ENCODE assay signal across 8 cellular contexts in genomic region chr5:95647886-95648860, GRCh38. TPM values are rescaled to one million over a fixed set of nuclear protein-coding genes. Genes with fewer than 3 reads are reported as not detected.
DNase-seq lines count a peak whose midpoint lies in the region; ATAC-seq, FAIRE-seq and TF ChIP-seq lines count a peak whose summit lies in the region.

No MANE protein-coding gene starts in this region.

- H3K4me1 ChIP-seq in GM12878 (ENCODE audit: control insufficient read depth, insufficient read depth, low read length) (peaks cover 5% of the 10 kb centered on the region), parathyroid adenoma (peaks cover 4% of the 10 kb centered on the region)

- H3K27me3 ChIP-seq in GM12878 (replicated peaks in 1 of 2; ENCODE audit: control insufficient read depth in 2 of 2, insufficient read depth in 2 of 2, low read length in 1 of 2): no peaks in the 10 kb centered on the region
- no peaks in the 10 kb centered on the region for H3K27me3 ChIP-seq in parathyroid adenoma (ENCODE audit: control insufficient read depth, insufficient read depth, low read length)

- POLR2A ChIA-PET in GM12878 (lab: Charles Lee): interaction anchor here (0.6 to 2.0 kb wide), 7 partner anchors 82 to 901 kb away, joined by 4 to 12 read pairs (median 7); partner anchors contain the start of genes GLRX and RHOBTB3

- WGBS in GM12878 (ENCODE audit: insufficient coverage, insufficient replicate concordance, low lambda C conversion rate, missing lambda C conversion rate): 15% methylated on average over 12 of the region's 12 CpGs

- H3K4me3 ChIP-seq in GM12878 (0 out of 2 replicates have a peak overlapping the region, but pooled peaks have one; percentile 26), parathyroid adenoma (ENCODE audit: low read depth, low read length) (no peak overlapping the region), foreskin fibroblast (ENCODE audit: low read depth in 1 of 2, low read length in 2 of 2) (no peak overlapping the region)

- H3K27ac ChIP-seq in GM12878 (ENCODE audit: control insufficient read depth, insufficient read depth): no peak overlapping the region
- H3K27ac ChIP-seq in parathyroid adenoma: peak overlapping the region; percentile 97

- H3K9ac ChIP-seq in GM12878 (ENCODE audit: control insufficient read depth, insufficient read depth, low read length) (no peak overlapping the region), parathyroid adenoma (no peak overlapping the region)

- H3K9me3 ChIP-seq in GM12878 (replicated peaks; ENCODE audit: control insufficient read depth, insufficient read depth, low read length) (no peaks in the 10 kb centered on the region), parathyroid adenoma (ENCODE audit: control insufficient read depth, low read length) (no peaks in the 10 kb centered on the region)

- ATAC-seq in GM12878 (peak; percentile 12; the same call in 2 of the 3 replicates), HG03457 (IDR thresholded peaks at IDR 0.05; ENCODE audit: unreplicated experiment) (no peak)

- peak overlapping the region; percentile 54 for H3K4me2 ChIP-seq in GM12878 (ENCODE audit: control insufficient read depth, insufficient read depth)
- H3K4me2 ChIP-seq in parathyroid adenoma (ENCODE audit: low read length): no peak overlapping the region

- intact Hi-C loops in GM12878 (cut with micrococcal nuclease; ENCODE audit: unreplicated experiment): loop anchor here (2.0 to 10.0 kb wide), 3 partner anchors 81 to 687 kb away; no protein-coding TSS in a partner anchor

- SMC1A ChIA-PET in GM12878 (lab: Charles Lee; ENCODE audit: uncharacterized antibody, unreplicated experiment): interaction anchor here (0.6 to 7.6 kb wide), 15 partner anchors 11 to 1025 kb away, joined by 3 to 168 read pairs (median 7); partner anchors contain the start of gene GLRX

- H3K36me3 ChIP-seq in GM12878 (ENCODE audit: control insufficient read depth in 2 of 2, insufficient read depth in 2 of 2, low read length in 1 of 2): no peaks in the 10 kb centered on the region
- H3K36me3 ChIP-seq in parathyroid adenoma (ENCODE audit: control insufficient read depth, insufficient read depth, low read length): no peaks in the 10 kb centered on the region

- H3K79me2 ChIP-seq in GM12878 (ENCODE audit: control insufficient read depth, insufficient read depth, low read length) (no peaks in the 10 kb centered on the region), parathyroid adenoma (no peaks in the 10 kb centered on the region)

- no peak for TF ChIP-seq RAD21 in GM12878 (IDR thresholded peaks at IDR 0.05; ENCODE audit: insufficient read depth, low read depth, low read length)

- H2AFZ ChIP-seq in GM12878 (ENCODE audit: control insufficient read depth, low read depth, low read length) (peak overlapping the region; percentile 24; the same call in 1 of the 2 replicates), parathyroid adenoma (peak overlapping the region; percentile 95)

- TF ChIP-seq EP300 in GM12878 (IDR thresholded peaks at IDR 0.05; ENCODE audit: borderline replicate concordance in 1 of 2, control insufficient read depth in 1 of 2, low read depth in 2 of 2, low read length in 2 of 2): no peak

- FAIRE-seq in GM12878 (lab: Jason Lieb, UNC): no peak
- no peak for FAIRE-seq in GM12892 (lab: Jason Lieb, UNC)

- TF ChIP-seq POLR2A in GM12878 (IDR thresholded peaks at IDR 0.05; ENCODE audit: low read depth, low read length): no peak
- TF ChIP-seq POLR2A in GM12892 (IDR thresholded peaks at IDR 0.05; ENCODE audit: low read depth, low read length): no peak

- H4K20me1 ChIP-seq in GM12878 (ENCODE audit: control insufficient read depth, insufficient read depth): no peaks in the 10 kb centered on the region

- RAD21 ChIA-PET in GM12878 (lab: Charles Lee; ENCODE audit: unreplicated experiment): interaction anchor here (0.6 to 7.4 kb wide), 10 partner anchors 15 to 221 kb away, joined by 3 to 98 read pairs (median 6); partner anchors contain the start of gene RHOBTB3

- CTCF ChIA-PET in GM12878 (lab: Yijun Ruan, JAX): interaction anchor here (0.6 to 8.5 kb wide), 4 partner anchors 16 to 197 kb away, joined by 3 to 206 read pairs (median 56); no protein-coding TSS in a partner anchor

- in situ Hi-C loops in GM12878 (cut with MboI): no loop called here

- BruUV-seq in GM12878 (replicated peaks; lab: Mats Ljungman, UMichigan): no TSS peak

- DNase-seq in GF-D8 (lab: John Stamatoyannopoulos, UW) (peak; percentile 58), NCI-H226 (peak; percentile 8), GM12878 (ENCODE audit: low read depth, low spot score) (no peak), foreskin fibroblast (no peak), DMS79 (lab: John Stamatoyannopoulos, UW) (no peak), GM12892 (ENCODE audit: insufficient read length) (no peak)

- TF ChIP-seq CTCF in GM12878 (IDR thresholded peaks at IDR 0.05 in 2 of 3, conservative IDR thresholded peaks at IDR 0.05 in 1 of 3; ENCODE audit: control insufficient read depth in 2 of 3, extremely low read depth in 1 of 3, insufficient read depth in 1 of 3, low read depth in 3 of 3, low read length in 3 of 3): no peak
- no peak for TF ChIP-seq CTCF in parathyroid adenoma (IDR thresholded peaks at IDR 0.05)
- no peak for TF ChIP-seq CTCF in foreskin fibroblast (IDR thresholded peaks at IDR 0.05; ENCODE audit: low read depth, low read length)

TF ChIP-seq in GM12878, 131 proteins besides CTCF, POLR2A, EP300 and RAD21 (continues in another document):
- TF ChIP-seq BACH1 (IDR thresholded peaks at IDR 0.05; ENCODE audit: borderline replicate concordance) (peak; percentile 50; the same call in 1 of the 2 replicates), SPI1 (IDR thresholded peaks at IDR 0.05; ENCODE audit: borderline replicate concordance, insufficient read depth, low read depth, low read length) (peak; percentile 21; the same call in 1 of the 2 replicates)

RNA-seq across cellular contexts. Expression of gene RFESD, which starts 1.6 kb away (rescaled TPM):
- 16.6 and 20.0 TPM in 2 replicates for total RNA-seq in GM12878 (2013; cell fraction: nucleolus; rRNA removed)
- total RNA-seq in GM12878 (2014; rRNA removed) (3.3 and 3.4 TPM in 2 replicates), GM12878 (2014; rRNA removed; fragmentation: Illumina TruSeq; extraction: Trizol) (3.9 and 4.2 TPM in 2 replicates), GM12878 (2021) (2.9 and 5.7 TPM in 2 replicates)
- polyA plus RNA-seq in GM12878 (2011; ENCODE audit: low read depth): 1.9 TPM
- polyA plus RNA-seq in GM12878 (2011; rRNA removed) (5.7 and 10.9 TPM in 2 replicates), GM12878 (2014; fragmentation: Illumina TruSeq; extraction: Trizol) (1.9 and 3.3 TPM in 2 replicates), GM12878 (2014; fragmentation: Nextera tagmentation; extraction: Ambion mirVana) (10 to 100 TPM; 14.0 to 14.7 TPM), GM12878 (2014; rRNA removed) (1.4 and 1.9 TPM in 2 replicates), GM12878 (2016; fragmentation: Nextera tagmentation; extraction: Ambion mirVana) (1 to 10 TPM; 5.9 to 6.8 TPM)
- polyA plus RNA-seq in GM12878 (2011; cell fraction: cytosol; rRNA removed): 1.7 and 2.4 TPM in 2 replicates
- polyA plus RNA-seq in GM12878 (2011; cell fraction: nucleus; rRNA removed): 3.9 and 4.3 TPM in 2 replicates
- polyA plus RNA-seq in GM12878 (2012): 2.7 and 3.0 TPM in 2 replicates
- 2.7 and 5.3 TPM in 2 replicates for polyA minus RNA-seq in GM12878 (2011; rRNA and poly(A)+ RNA removed)
- 0.62 and 0.67 TPM in 2 replicates for polyA minus RNA-seq in GM12878 (2011; cell fraction: cytosol; rRNA and poly(A)+ RNA removed)
- 4.0 and 4.4 TPM in 2 replicates for polyA minus RNA-seq in GM12878 (2011; cell fraction: nucleus; rRNA and poly(A)+ RNA removed)
- polyA plus RNA-seq in GM12892 (2012; ENCODE audit: missing spikeins): 6.6 TPM

RNA-seq across cellular contexts. Expression of gene GPR150, which starts 28.3 kb away (rescaled TPM):
- total RNA-seq in GM12878 (2013; cell fraction: nucleolus; rRNA removed): 1.4 TPM in 2 replicates
- 0.82 and 1.1 TPM in 2 replicates for total RNA-seq in GM12878 (2014; rRNA removed)
- total RNA-seq in GM12878 (2014; rRNA removed; fragmentation: Illumina TruSeq; extraction: Trizol): 0.13 and 0.18 TPM in 2 replicates
- 0.92 and 1.3 TPM in 2 replicates for total RNA-seq in GM12878 (2021)
- 0.12 TPM for polyA plus RNA-seq in GM12878 (2011; ENCODE audit: low read depth)
- 0.08 and 0.16 TPM in 2 replicates for polyA plus RNA-seq in GM12878 (2011; rRNA removed)
- 0.12 TPM in 2 replicates for polyA plus RNA-seq in GM12878 (2011; cell fraction: cytosol; rRNA removed)
- 0.67 TPM in 2 replicates for polyA plus RNA-seq in GM12878 (2011; cell fraction: nucleus; rRNA removed)
- polyA plus RNA-seq in GM12878 (2012): 0.46 and 0.49 TPM in 2 replicates
- 0.37 and 0.43 TPM in 2 replicates for polyA plus RNA-seq in GM12878 (2014; fragmentation: Illumina TruSeq; extraction: Trizol)
- polyA plus RNA-seq in GM12878 (2014; fragmentation: Nextera tagmentation; extraction: Ambion mirVana): under 1 TPM in 1 of 2 experiments, not detected in 1; 0.13 TPM
- polyA plus RNA-seq in GM12878 (2014; rRNA removed): 0.77 and 1.1 TPM in 2 replicates
- under 1 TPM; 0.16 to 0.76 TPM for polyA plus RNA-seq in GM12878 (2016; fragmentation: Nextera tagmentation; extraction: Ambion mirVana)
- polyA minus RNA-seq in GM12878 (2011; rRNA and poly(A)+ RNA removed): 0.15 TPM in 1 of 2 replicates, not detected in the other
- polyA minus RNA-seq in GM12878 (2011; cell fraction: cytosol; rRNA and poly(A)+ RNA removed): not detected in 2 replicates
- polyA minus RNA-seq in GM12878 (2011; cell fraction: nucleus; rRNA and poly(A)+ RNA removed): 0.97 and 1.4 TPM in 2 replicates
- 0.32 TPM for polyA plus RNA-seq in GM12892 (2012; ENCODE audit: missing spikeins)

RNA-seq across cellular contexts. Expression of gene SPATA9, which starts 34.6 kb away (rescaled TPM):
- total RNA-seq in GM12878 (2013; cell fraction: nucleolus; rRNA removed): 0.81 TPM in 1 of 2 replicates, not detected in the other
- total RNA-seq in GM12878 (2014; rRNA removed): 0.11 and 0.16 TPM in 2 replicates
- 0.18 TPM in 1 of 2 replicates, not detected in the other for total RNA-seq in GM12878 (2014; rRNA removed; fragmentation: Illumina TruSeq; extraction: Trizol)
- 0.35 TPM in 1 of 2 replicates, not detected in the other for total RNA-seq in GM12878 (2021)
- polyA plus RNA-seq in GM12878 (2011; ENCODE audit: low read depth): not detected
- polyA plus RNA-seq in GM12878 (2011; rRNA removed): 0.33 and 0.46 TPM in 2 replicates
- polyA plus RNA-seq in GM12878 (2011; cell fraction: cytosol; rRNA removed): 0.15 and 0.45 TPM in 2 replicates
- polyA plus RNA-seq in GM12878 (2011; cell fraction: nucleus; rRNA removed): 0.34 and 0.39 TPM in 2 replicates
- 0.25 and 0.53 TPM in 2 replicates for polyA plus RNA-seq in GM12878 (2012)
- polyA plus RNA-seq in GM12878 (2014; fragmentation: Illumina TruSeq; extraction: Trizol): 0.13 TPM in 1 of 2 replicates, not detected in the other
- under 1 TPM; 0.16 to 0.49 TPM for polyA plus RNA-seq in GM12878 (2014; fragmentation: Nextera tagmentation; extraction: Ambion mirVana)
- 0.15 and 0.22 TPM in 2 replicates for polyA plus RNA-seq in GM12878 (2014; rRNA removed)
- polyA plus RNA-seq in GM12878 (2016; fragmentation: Nextera tagmentation; extraction: Ambion mirVana): under 1 TPM; 0.16 to 0.24 TPM
- polyA minus RNA-seq in GM12878 (2011; rRNA and poly(A)+ RNA removed): not detected in 2 replicates
- not detected in 2 replicates for polyA minus RNA-seq in GM12878 (2011; cell fraction: cytosol; rRNA and poly(A)+ RNA removed)
- polyA minus RNA-seq in GM12878 (2011; cell fraction: nucleus; rRNA and poly(A)+ RNA removed): 0.57 TPM in 1 of 2 replicates, not detected in the other
- 0.19 TPM for polyA plus RNA-seq in GM12892 (2012; ENCODE audit: missing spikeins)

Comparison
In these comparisons a context has a peak if more than half of its experiments do, and no peak if none do; other contexts are left out.
1. DNase-seq: peak in GF-D8 (single experiment) and NCI-H226 (single experiment); none in GM12878 (single experiment), foreskin fibroblast (0 of 2), DMS79 (single experiment) and GM12892 (single experiment).